In genomic region chr15:45141386-45141785, GRCh38 we compare ENCODE assay signal across 25 cellular contexts. TPM values are rescaled to one million over a fixed set of nuclear protein-coding genes. Genes with fewer than 3 reads are reported as not detected.
"Had no signal": no experiment of that assay in that cellular context is flagged by ENCODE, and none has a peak within 500 bp of the region (broad histone marks: within the 10 kb centered on the region; RNA-seq: fewer than 3 reads in every experiment).

No MANE protein-coding gene starts in this region.

- H3K27me3 ChIP-seq: MG63, SJSA1 had no signal

- H3K4me3 Mint-ChIP-seq: IgD-negative memory B cell had no signal

- ATAC-seq: HepG2, K562 had no signal

- H3K4me3 ChIP-seq: K562, MG63, SJSA1, SK-N-MC had no signal

- H3K36me3 ChIP-seq: MG63, SJSA1 had no signal

- DNase-seq: MG63, NCI-H1092, NCI-H1105 treated with DMSO at 0.1 percent for 48 hours, NCI-H1417 treated with DMSO at 0.1 percent for 48 hours, NCI-H146, NCI-H187, NCI-H2029, NCI-H2081 treated with DMSO at 0.1 percent for 48 hours, NCI-H2171, NCI-H226, NCI-H446, NCI-H510A, NCI-H524 treated with DMSO at 0.1 percent for 48 hours, NCI-H69, NCI-H774, Right ventricle myocardium superior, RPMI8226, SIG-M5 had no signal

- H3K27ac Mint-ChIP-seq: IgD-negative memory B cell had no signal

- H3K9me3 ChIP-seq: MG63, SJSA1 had no signal

- H3K27ac ChIP-seq: SJSA1, SK-N-MC had no signal

- H3K9me3 Mint-ChIP-seq: IgD-negative memory B cell had no signal

- H3K4me1 ChIP-seq: SJSA1 had no signal

RNA-seq across cellular contexts. Expression of gene DUOX1, which starts 11.6 kb away (rescaled TPM):
- total RNA-seq: HepG2, HT1080, SJSA1 had no signal

RNA-seq across cellular contexts. Expression of gene DUOXA1, which starts 11.7 kb away (rescaled TPM):
- total RNA-seq: HepG2, LHCN-M2, SJSA1 had no signal
- polyA plus RNA-seq: HepG2, IgD-negative memory B cell had no signal

RNA-seq across cellular contexts. Expression of gene DUOXA2, which starts 27.3 kb away (rescaled TPM):
- total RNA-seq: HepG2, HT1080, K562, LHCN-M2, Right ventricle myocardium superior, SJSA1 had no signal
- polyA plus RNA-seq: IgD-negative memory B cell, K562 had no signal

RNA-seq across cellular contexts. Expression of gene DUOX2, which starts 27.4 kb away (rescaled TPM):
- total RNA-seq: HepG2, LHCN-M2, SJSA1 had no signal
- polyA plus RNA-seq: IgD-negative memory B cell had no signal
